In the genomic region with DNA sequence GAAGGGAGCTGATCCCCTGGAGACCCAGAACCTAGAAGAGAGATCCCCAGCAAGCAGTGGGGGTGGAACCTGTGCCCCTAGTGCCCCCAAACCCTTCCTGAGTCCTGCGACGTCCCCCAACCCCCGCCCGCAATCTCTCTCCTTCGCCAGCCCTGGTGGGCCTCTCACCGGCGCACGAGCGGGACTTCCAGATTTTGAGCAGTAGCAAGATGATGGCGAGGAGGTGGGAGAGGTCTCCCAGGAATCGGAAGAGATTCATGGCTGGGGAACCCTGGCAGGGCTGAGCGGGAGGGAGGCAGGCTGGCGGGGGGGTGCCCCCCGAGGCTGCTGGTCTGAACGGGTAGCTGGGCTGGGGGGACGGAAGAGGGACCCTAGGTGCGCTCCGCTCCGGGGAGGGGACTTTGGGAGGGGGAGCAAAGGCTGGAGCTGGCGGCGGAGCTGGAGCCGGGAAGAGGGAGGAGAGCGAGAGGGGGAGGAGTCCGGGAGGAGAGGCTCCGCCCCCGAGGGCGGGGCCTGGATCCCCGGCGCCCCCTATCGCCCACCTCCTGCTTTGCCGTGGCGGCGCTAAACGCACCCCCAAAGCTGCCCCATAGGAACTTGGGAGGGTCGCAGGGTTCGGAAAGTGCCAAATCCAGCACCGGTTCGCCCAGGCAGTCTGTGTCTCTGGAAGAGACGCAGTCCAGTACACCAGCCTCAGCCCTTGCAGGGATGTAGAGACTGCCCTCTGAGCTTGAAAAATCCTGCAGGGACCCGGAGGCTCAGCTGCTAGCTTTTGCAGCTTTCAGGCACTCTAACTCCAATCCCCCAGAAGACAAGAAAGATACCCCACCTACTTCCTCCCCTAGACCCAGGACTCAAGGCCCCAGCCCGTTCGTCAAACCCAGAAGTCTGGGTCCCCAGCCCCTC, we compare ENCODE assay signal across 1 cellular context.
TF ChIP-seq lines count a peak whose summit lies in the region.

KDELR1 (minus strand) TSS at position 452 of the 906 bp plus-strand sequence; CDS start at position 259, 193 bp downstream.

TF ChIP-seq in H1, 55 proteins besides CTCF, POLR2A, EP300 and RAD21:
- TF ChIP-seq GTF2F1 (IDR thresholded peaks at IDR 0.05; ENCODE audit: borderline replicate concordance, low read depth, low read length) (no peak), POLR2AphosphoS5 (IDR thresholded peaks at IDR 0.05; ENCODE audit: low read depth, low read length) (peak; percentile 30; the same call in 1 of the 2 replicates), TAF7 (optimal IDR thresholded peaks at IDR 0.05; ENCODE audit: borderline replicate concordance, low read depth, low read length) (peak; percentile 39), CBX8 (IDR thresholded peaks at IDR 0.05; ENCODE audit: borderline replicate concordance, low read depth, low read length) (no peak), EGR1 (IDR thresholded peaks at IDR 0.05; ENCODE audit: borderline replicate concordance, low read depth, low read length) (no peak), KDM5A (IDR thresholded peaks at IDR 0.05; ENCODE audit: low read length) (no peak), SIX5 (IDR thresholded peaks at IDR 0.05; ENCODE audit: low read depth, low read length) (no peak), CREB1 (IDR thresholded peaks at IDR 0.05) (0 out of 2 replicates have a peak, but pooled peaks have one; percentile 34), FOSL1 (IDR thresholded peaks at IDR 0.05; ENCODE audit: insufficient read depth, low read depth, low read length) (no peak), BCL11A (IDR thresholded peaks at IDR 0.05; ENCODE audit: low read depth in 2 of 2, low read length in 2 of 2) (no peak), USF2 (IDR thresholded peaks at IDR 0.05; ENCODE audit: low read length) (no peak), SP4 (IDR thresholded peaks at IDR 0.05; ENCODE audit: low read length) (peak; percentile 95), CHD2 (IDR thresholded peaks at IDR 0.05; ENCODE audit: low read length) (no peak), BRCA1 (IDR thresholded peaks at IDR 0.05; ENCODE audit: low read depth, low read length) (no peak), CHD7 (IDR thresholded peaks at IDR 0.05; ENCODE audit: insufficient replicate concordance, low read length) (no peak), EZH2 (IDR thresholded peaks at IDR 0.05; ENCODE audit: low read depth, low read length, severe bottlenecking) (no peak), CHD1 (IDR thresholded peaks at IDR 0.05; ENCODE audit: low read depth, low read length) (no peak), MAFK (IDR thresholded peaks at IDR 0.05; ENCODE audit: low read depth, low read length) (no peak), E2F6 (IDR thresholded peaks at IDR 0.05) (no peak), SP1 (IDR thresholded peaks at IDR 0.05; ENCODE audit: low read depth, low read length) (peak; percentile 88), ASH2L (IDR thresholded peaks at IDR 0.05; ENCODE audit: low read length) (peak; percentile 27), RXRA (IDR thresholded peaks at IDR 0.05; ENCODE audit: insufficient read depth, low read depth, low read length) (no peak), TEAD4 (IDR thresholded peaks at IDR 0.05; ENCODE audit: low read depth, low read length) (no peak), TCF12 (IDR thresholded peaks at IDR 0.05; ENCODE audit: low read depth, low read length) (no peak), SIN3A (conservative IDR thresholded peaks at IDR 0.05 in 1 of 2, IDR thresholded peaks at IDR 0.05 in 1 of 2; ENCODE audit: low read depth in 1 of 2, low read length in 2 of 2) (peak in 1 of 2 experiments; percentile 50; a peak in 2 of 4 replicates), PHF8 (conservative IDR thresholded peaks at IDR 0.05; ENCODE audit: low read depth, low read length) (peak; percentile 3; the same call in 1 of the 2 replicates), TAF1 (IDR thresholded peaks at IDR 0.05; ENCODE audit: low read depth, low read length) (0 out of 2 replicates have a peak, but pooled peaks have one; percentile 39)
